Comparison of ENCODE assay signal across 23 cellular contexts in the genomic region with DNA sequence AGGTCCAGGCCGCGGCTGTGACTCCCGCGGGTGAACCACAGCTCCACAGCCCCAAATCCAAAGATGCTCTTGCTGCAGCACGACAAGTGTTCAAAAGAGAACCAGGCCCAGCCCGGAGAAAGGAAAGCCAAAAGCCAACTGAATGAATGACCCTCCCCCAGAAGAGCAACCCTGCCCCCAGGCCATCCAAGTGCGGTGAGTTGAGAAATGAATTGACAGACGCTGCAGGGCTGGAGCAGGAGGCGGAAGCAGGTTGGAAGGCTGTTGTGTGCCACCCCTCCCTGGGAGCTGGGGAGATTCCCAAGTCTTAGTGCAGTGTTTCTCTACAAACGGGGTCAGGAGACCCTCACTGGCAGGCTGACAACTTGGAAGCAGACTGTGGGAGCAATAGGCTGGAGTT. TPM values are rescaled to one million over a fixed set of nuclear protein-coding genes. Genes with fewer than 3 reads are reported as not detected.
DNase-seq lines count a peak whose midpoint lies in the region; ATAC-seq and TF ChIP-seq lines count a peak whose summit lies in the region.
"Had no signal": no experiment of that assay in that cellular context is flagged by ENCODE, and none has a peak within 500 bp of the region (broad histone marks: within the 10 kb centered on the region; RNA-seq: fewer than 3 reads in every experiment).

No MANE protein-coding gene starts in this region.

- in situ Hi-C loops in G401 (cut with HindIII; ENCODE audit: low sequenced_read_pairs): no loop called here

- intact Hi-C loops in activated CD8-positive, alpha-beta T cell treated with anti-CD3 and anti-CD28 coated beads for 36 hours (cut with micrococcal nuclease): no loop called here
- intact Hi-C loops in activated CD4-positive, alpha-beta memory T cell treated with anti-CD3 and anti-CD28 coated beads for 36 hours (cut with micrococcal nuclease): no loop called here

- DNase-seq in activated CD8-positive, alpha-beta T cell treated with anti-CD3 and anti-CD28 coated beads, Interleukin-2, amount 10 ng/mL, durations not matched to agents 7 days and 5 days: no peak
- DNase-seq in activated CD8-positive, alpha-beta T cell treated with anti-CD3 and anti-CD28 coated beads for 36 hours: no peak
- DNase-seq in G401 (ENCODE audit: low spot score): peak; percentile 69
- no peak for DNase-seq in activated CD4-positive, alpha-beta memory T cell treated with anti-CD3 and anti-CD28 coated beads for 36 hours
- no peak for DNase-seq in naive thymus-derived CD8-positive, alpha-beta T cell
- DNase-seq in HUDEP-2 (lab: John Stamatoyannopoulos, UW; ENCODE audit: unreplicated experiment in 76 of 76): no peak
- no peak for DNase-seq in MG63
- DNase-seq: activated CD4-positive, alpha-beta T cell treated with anti-CD3 and anti-CD28 coated beads, Interleukin-2, amount 10 ng/mL, durations not matched to agents 24 days and 14 days; Caco-2; cortex of kidney; erythroblast; GF-D8; NCI-H2029; NCI-H526; OCI-M1; stimulated activated CD4-positive, alpha-beta T cell treated with anti-CD3 and anti-CD28 coated beads, Interleukin-15, amount 100 ng/mL, for 24 hours had no signal

- ATAC-seq in activated CD8-positive, alpha-beta T cell treated with anti-CD3 and anti-CD28 coated beads, Interleukin-2, amount 10 ng/mL, durations not matched to agents 7 days and 5 days: no peak
- no peak for ATAC-seq in activated CD8-positive, alpha-beta T cell treated with anti-CD3 and anti-CD28 coated beads for 36 hours
- no peak for ATAC-seq in naive thymus-derived CD8-positive, alpha-beta T cell
- ATAC-seq in GM19351 (IDR thresholded peaks at IDR 0.05; ENCODE audit: unreplicated experiment): no peak
- ATAC-seq: A549, HepG2 had no signal

- peaks cover 60% of the 10 kb centered on the region for H3K4me1 Mint-ChIP-seq in activated CD8-positive, alpha-beta T cell treated with anti-CD3 and anti-CD28 coated beads, Interleukin-2, amount 10 ng/mL, durations not matched to agents 7 days and 5 days (ENCODE audit: low read depth)
- H3K4me1 Mint-ChIP-seq in activated CD8-positive, alpha-beta T cell treated with anti-CD3 and anti-CD28 coated beads for 36 hours (ENCODE audit: low read depth): peaks cover 23% of the 10 kb centered on the region
- peaks cover 33% of the 10 kb centered on the region for H3K4me1 Mint-ChIP-seq in activated CD4-positive, alpha-beta memory T cell treated with anti-CD3 and anti-CD28 coated beads for 36 hours (ENCODE audit: low read depth)
- peaks cover 19 to 50% (median 37%) of the 10 kb centered on the region in 4 donors for H3K4me1 Mint-ChIP-seq in naive thymus-derived CD8-positive, alpha-beta T cell

- CTCF ChIA-PET in activated CD8-positive, alpha-beta T cell treated with anti-CD3 and anti-CD28 coated beads, Interleukin-2, amount 10 ng/mL, durations not matched to agents 7 days and 5 days (lab: Charles Lee): no interaction called here
- CTCF ChIA-PET in activated CD8-positive, alpha-beta T cell treated with anti-CD3 and anti-CD28 coated beads for 36 hours (lab: Charles Lee): interaction anchor here (1.1 kb wide), 1 partner anchor 123 kb away, joined by 3 read pairs; a partner anchor contains a TSS
- CTCF ChIA-PET in activated CD4-positive, alpha-beta memory T cell treated with anti-CD3 and anti-CD28 coated beads for 36 hours (lab: Charles Lee): interaction anchor here (0.7 kb wide), 1 partner anchor 32 kb away, joined by 3 read pairs; no protein-coding TSS in a partner anchor

- H3K4me3 ChIP-seq in MG63: no peak overlapping the region
- H3K4me3 ChIP-seq: A549, ascending aorta, right atrium auricular region had no signal

- H3K27me3 Mint-ChIP-seq in activated CD8-positive, alpha-beta T cell treated with anti-CD3 and anti-CD28 coated beads, Interleukin-2, amount 10 ng/mL, durations not matched to agents 7 days and 5 days (ENCODE audit: low read depth): no peaks in the 10 kb centered on the region
- no peaks in the 10 kb centered on the region for H3K27me3 Mint-ChIP-seq in activated CD8-positive, alpha-beta T cell treated with anti-CD3 and anti-CD28 coated beads for 36 hours
- no peaks in the 10 kb centered on the region for H3K27me3 Mint-ChIP-seq in activated CD4-positive, alpha-beta memory T cell treated with anti-CD3 and anti-CD28 coated beads for 36 hours
- no peaks in the 10 kb centered on the region for H3K27me3 Mint-ChIP-seq in naive thymus-derived CD8-positive, alpha-beta T cell
- H3K27me3 Mint-ChIP-seq: activated CD4-positive, alpha-beta T cell treated with anti-CD3 and anti-CD28 coated beads, Interleukin-2, amount 10 ng/mL, durations not matched to agents 24 days and 14 days had no signal

- POLR2A ChIA-PET in activated CD8-positive, alpha-beta T cell treated with anti-CD3 and anti-CD28 coated beads, Interleukin-2, amount 10 ng/mL, durations not matched to agents 7 days and 5 days (lab: Charles Lee): interaction anchor here (0.5 kb wide), 1 partner anchor 458 kb away, joined by 3 read pairs; no protein-coding TSS in a partner anchor
- POLR2A ChIA-PET in activated CD8-positive, alpha-beta T cell treated with anti-CD3 and anti-CD28 coated beads for 36 hours (lab: Charles Lee): no interaction called here
- POLR2A ChIA-PET in activated CD4-positive, alpha-beta memory T cell treated with anti-CD3 and anti-CD28 coated beads for 36 hours (lab: Charles Lee): no interaction called here
- POLR2A ChIA-PET in naive thymus-derived CD8-positive, alpha-beta T cell (lab: Charles Lee): interaction anchor here (0.5 to 1.0 kb wide), 2 partner anchors 122 to 496 kb away, joined by 3 read pairs; no protein-coding TSS in a partner anchor

- peak overlapping the region; percentile 60 for H3K27ac Mint-ChIP-seq in activated CD8-positive, alpha-beta T cell treated with anti-CD3 and anti-CD28 coated beads, Interleukin-2, amount 10 ng/mL, durations not matched to agents 7 days and 5 days
- no peak overlapping the region for H3K27ac Mint-ChIP-seq in activated CD8-positive, alpha-beta T cell treated with anti-CD3 and anti-CD28 coated beads for 36 hours
- peak overlapping the region; percentile 46 for H3K27ac Mint-ChIP-seq in activated CD4-positive, alpha-beta memory T cell treated with anti-CD3 and anti-CD28 coated beads for 36 hours
- H3K27ac Mint-ChIP-seq in naive thymus-derived CD8-positive, alpha-beta T cell: peak overlapping the region; percentile 87 to 100 (median 98)

- no peaks in the 10 kb centered on the region for H3K27me3 ChIP-seq in MG63
- H3K27me3 ChIP-seq: ascending aorta, right atrium auricular region had no signal

- H3K36me3 Mint-ChIP-seq in activated CD8-positive, alpha-beta T cell treated with anti-CD3 and anti-CD28 coated beads, Interleukin-2, amount 10 ng/mL, durations not matched to agents 7 days and 5 days (ENCODE audit: low read depth): peaks cover 4% of the 10 kb centered on the region
- peaks cover 3% of the 10 kb centered on the region for H3K36me3 Mint-ChIP-seq in activated CD8-positive, alpha-beta T cell treated with anti-CD3 and anti-CD28 coated beads for 36 hours (ENCODE audit: low read depth)
- H3K36me3 Mint-ChIP-seq in activated CD4-positive, alpha-beta memory T cell treated with anti-CD3 and anti-CD28 coated beads for 36 hours: peaks cover 24% of the 10 kb centered on the region
- H3K36me3 Mint-ChIP-seq in naive thymus-derived CD8-positive, alpha-beta T cell: peaks cover 0 to 16% (median 2%) of the 10 kb centered on the region in 3 donors

- H3K4me3 Mint-ChIP-seq in activated CD8-positive, alpha-beta T cell treated with anti-CD3 and anti-CD28 coated beads, Interleukin-2, amount 10 ng/mL, durations not matched to agents 7 days and 5 days: no peak overlapping the region
- H3K4me3 Mint-ChIP-seq in activated CD8-positive, alpha-beta T cell treated with anti-CD3 and anti-CD28 coated beads for 36 hours: no peak overlapping the region
- H3K4me3 Mint-ChIP-seq in activated CD4-positive, alpha-beta memory T cell treated with anti-CD3 and anti-CD28 coated beads for 36 hours: no peak overlapping the region
- H3K4me3 Mint-ChIP-seq in naive thymus-derived CD8-positive, alpha-beta T cell: no peak overlapping the region
- H3K4me3 Mint-ChIP-seq: activated CD4-positive, alpha-beta T cell treated with anti-CD3 and anti-CD28 coated beads, Interleukin-2, amount 10 ng/mL, durations not matched to agents 24 days and 14 days; activated T-helper 1 cell treated with anti-CD3 and anti-CD28 coated beads, Interleukin-12 subunit alpha, Interleukin-12 subunit beta, Interleukin-2, Interleukin-4 antibody, amounts not matched to agents 30 ng/mL and 10 ng/mL and 1 ng/mL, durations not matched to agents 14 hours and 24 hours and 36 hours had no signal

- TF ChIP-seq CTCF in activated CD8-positive, alpha-beta T cell treated with anti-CD3 and anti-CD28 coated beads for 36 hours (IDR thresholded peaks at IDR 0.05): no peak

- peaks cover 33% of the 10 kb centered on the region for H3K36me3 ChIP-seq in MG63

- no peaks in the 10 kb centered on the region for H3K9me3 ChIP-seq in MG63
- H3K9me3 ChIP-seq: A549, ascending aorta, Caco-2, neutrophil, right atrium auricular region had no signal

- H3K9me3 Mint-ChIP-seq in activated CD8-positive, alpha-beta T cell treated with anti-CD3 and anti-CD28 coated beads, Interleukin-2, amount 10 ng/mL, durations not matched to agents 7 days and 5 days (ENCODE audit: insufficient read depth): no peaks in the 10 kb centered on the region
- no peaks in the 10 kb centered on the region for H3K9me3 Mint-ChIP-seq in activated CD8-positive, alpha-beta T cell treated with anti-CD3 and anti-CD28 coated beads for 36 hours
- no peaks in the 10 kb centered on the region for H3K9me3 Mint-ChIP-seq in activated CD4-positive, alpha-beta memory T cell treated with anti-CD3 and anti-CD28 coated beads for 36 hours
- no peaks in the 10 kb centered on the region for H3K9me3 Mint-ChIP-seq in naive thymus-derived CD8-positive, alpha-beta T cell
- H3K9me3 Mint-ChIP-seq: activated CD4-positive, alpha-beta T cell treated with anti-CD3 and anti-CD28 coated beads, Interleukin-2, amount 10 ng/mL, durations not matched to agents 24 days and 14 days; activated T-helper 1 cell treated with anti-CD3 and anti-CD28 coated beads, Interleukin-12 subunit alpha, Interleukin-12 subunit beta, Interleukin-2, Interleukin-4 antibody, amounts not matched to agents 30 ng/mL and 10 ng/mL and 1 ng/mL, durations not matched to agents 14 hours and 24 hours and 36 hours had no signal

RNA-seq across cellular contexts. Expression of a gene that starts 3.5 kb away (rescaled TPM):
- under 1 TPM; 0.16 to 0.21 TPM for total RNA-seq in activated CD8-positive, alpha-beta T cell treated with anti-CD3 and anti-CD28 coated beads, Interleukin-2, amount 10 ng/mL, durations not matched to agents 7 days and 5 days
- total RNA-seq in activated CD8-positive, alpha-beta T cell treated with anti-CD3 and anti-CD28 coated beads for 36 hours: under 1 TPM; 0.11 to 0.14 TPM
- total RNA-seq in G401 (2014; rRNA removed; shearing (Covaris generic)): 0.37 and 3.5 TPM in 2 replicates
- total RNA-seq in activated CD4-positive, alpha-beta memory T cell treated with anti-CD3 and anti-CD28 coated beads for 36 hours: 1 to 10 TPM in 1 of 2 experiments, under 1 TPM in 1; 0.88 to 1.6 TPM
- total RNA-seq in naive thymus-derived CD8-positive, alpha-beta T cell: under 1 TPM; 0.81 to 0.96 TPM
- polyA plus RNA-seq in naive thymus-derived CD8-positive, alpha-beta T cell: under 1 TPM in 1 of 3 donors, not detected in 2; 0.02 TPM
- 2.4 and 3.4 TPM in 2 replicates for total RNA-seq in MG63 (2014; rRNA removed; shearing (Covaris generic); ENCODE audit: low replicate concordance)

RNA-seq across cellular contexts. Expression of a gene that starts 58.7 kb away (rescaled TPM):
- total RNA-seq in activated CD8-positive, alpha-beta T cell treated with anti-CD3 and anti-CD28 coated beads, Interleukin-2, amount 10 ng/mL, durations not matched to agents 7 days and 5 days: 10 to 100 TPM in 1 of 2 experiments, 1 to 10 TPM in 1; 8.9 to 13.1 TPM
- total RNA-seq in activated CD8-positive, alpha-beta T cell treated with anti-CD3 and anti-CD28 coated beads for 36 hours: 1 to 10 TPM; 4.2 to 4.8 TPM
- 0.37 and 0.92 TPM in 2 replicates for total RNA-seq in G401 (2014; rRNA removed; shearing (Covaris generic))
- 1 to 10 TPM; 6.0 to 9.9 TPM for total RNA-seq in activated CD4-positive, alpha-beta memory T cell treated with anti-CD3 and anti-CD28 coated beads for 36 hours
- 10 to 100 TPM; 40.1 to 64.9 TPM for total RNA-seq in naive thymus-derived CD8-positive, alpha-beta T cell
- 1 to 10 TPM in 2 of 3 donors, under 1 TPM in 1; 0.82 to 2.9 (median 1.1) TPM for polyA plus RNA-seq in naive thymus-derived CD8-positive, alpha-beta T cell
- 0.20 TPM in 1 of 2 replicates, not detected in the other for total RNA-seq in MG63 (2014; rRNA removed; shearing (Covaris generic); ENCODE audit: low replicate concordance)

Comparison
In these comparisons a context has a peak if more than half of its experiments do, and no peak if none do; other contexts are left out.
1. POLR2A ChIA-PET loops: an anchor here in activated CD8-positive, alpha-beta T cell treated with anti-CD3 and anti-CD28 coated beads, Interleukin-2, amount 10 ng/mL, durations not matched to agents 7 days and 5 days (0.5 kb wide) and naive thymus-derived CD8-positive, alpha-beta T cell (0.5 to 1.0 kb wide); none called in activated CD8-positive, alpha-beta T cell treated with anti-CD3 and anti-CD28 coated beads for 36 hours and activated CD4-positive, alpha-beta memory T cell treated with anti-CD3 and anti-CD28 coated beads for 36 hours.